Comparison of ENCODE assay signal across 8 cellular contexts in the genomic region with DNA sequence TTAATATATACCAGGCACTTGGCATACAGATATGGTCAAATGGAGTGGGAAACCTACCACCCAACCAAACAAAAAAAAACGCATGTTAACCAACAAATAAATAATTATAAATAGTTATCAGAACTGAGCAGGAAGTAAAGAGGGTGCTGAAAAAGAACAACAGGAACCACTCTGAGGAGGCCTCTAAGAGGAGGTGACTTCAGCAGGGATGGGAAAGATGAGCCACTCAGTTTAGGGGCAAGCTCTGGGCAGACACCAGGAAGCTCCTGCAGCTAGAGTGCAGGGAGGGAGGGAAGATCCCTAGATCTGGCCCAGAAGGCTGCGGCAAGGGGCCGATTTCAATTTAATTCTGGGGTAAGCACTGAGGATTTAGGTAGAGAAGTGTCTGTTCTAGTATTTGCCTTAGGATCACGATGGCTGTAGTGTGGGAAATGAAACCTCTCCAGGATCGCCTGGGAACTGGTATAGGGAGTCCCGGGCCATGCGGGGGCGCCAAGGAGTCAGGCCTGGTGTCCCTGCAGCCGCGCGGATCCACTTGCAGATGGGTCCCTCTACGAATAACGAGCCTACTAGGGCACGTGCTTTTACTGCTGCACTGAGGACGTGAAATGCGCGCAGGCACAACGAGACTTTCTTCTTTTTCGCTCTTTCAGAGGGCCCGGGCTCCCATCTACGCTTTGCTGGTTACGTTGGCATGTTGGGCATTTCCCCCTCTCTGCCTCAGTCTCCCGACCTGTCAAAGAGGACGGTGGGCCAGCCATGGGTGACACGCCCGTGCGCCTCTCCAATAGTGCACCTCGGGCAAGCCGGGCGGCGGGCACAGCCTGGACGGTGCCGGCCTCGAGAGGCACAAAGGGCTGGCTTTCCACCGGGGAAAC. TPM values are rescaled to one million over a fixed set of nuclear protein-coding genes. Genes with fewer than 3 reads are reported as not detected.
A peak's percentile ranks its signal among the peaks of the same experiment; 100 is the strongest.
DNase-seq lines count a peak whose midpoint lies in the region; ATAC-seq and FAIRE-seq lines count a peak whose summit lies in the region.

No MANE protein-coding gene starts in this region.

- H3K27ac Mint-ChIP-seq in central memory CD8-positive, alpha-beta T cell (ENCODE audit: low read depth) = peak overlapping the region; percentile 96

- peak overlapping the region; percentile 67 to 84 for H3K27ac ChIP-seq in small intestine (ENCODE audit: low read depth in 1 of 2, low read length in 1 of 2)

- ATAC-seq in central memory CD8-positive, alpha-beta T cell (replicated peaks; ENCODE audit: extremely low read depth, poor library complexity, severe bottlenecking) = peak; percentile 59

- peaks cover 9 to 21% of the 10 kb centered on the region in 2 donors for H3K4me1 ChIP-seq in small intestine (ENCODE audit: control insufficient read depth in 2 of 2, insufficient read depth in 1 of 2, low read depth in 1 of 2, low read length in 1 of 2)

- no peaks in the 10 kb centered on the region for H3K27me3 ChIP-seq in small intestine (ENCODE audit: control insufficient read depth in 2 of 2, insufficient read depth in 2 of 2, low read length in 2 of 2)

- no peak for FAIRE-seq in small intestine (lab: Jason Lieb, UNC)

- peak; percentile 93 for DNase-seq in AG20443 (ENCODE audit: low spot score)
- DNase-seq in GOT3 (lab: John Stamatoyannopoulos, UW) = peak; percentile 62
- DNase-seq in NCI-H2227 (lab: John Stamatoyannopoulos, UW; ENCODE audit: unreplicated experiment) = peak; percentile 87
- peak; percentile 18 to 42 (median 23) for DNase-seq in activated CD4-positive, CD25-positive, alpha-beta regulatory T cell (lab: John Stamatoyannopoulos, UW)
- peak; percentile 42 to 49 for DNase-seq in central memory CD8-positive, alpha-beta T cell (ENCODE audit: low spot score in 2 of 2)
- peak; percentile 93 for DNase-seq in inferior parietal cortex (ENCODE audit: extremely low spot score)
- DNase-seq in small intestine = peak; percentile 94
- DNase-seq in NCI-H187 (lab: John Stamatoyannopoulos, UW) = no peak

- H3K4me3 ChIP-seq in small intestine (ENCODE audit: low read depth in 1 of 2, low read length in 2 of 2) = peak overlapping the region; percentile 82 to 88

- no peaks in the 10 kb centered on the region for H3K36me3 ChIP-seq in small intestine (ENCODE audit: control insufficient read depth in 2 of 2, insufficient read depth in 2 of 2, low read length in 2 of 2)

- H3K27me3 Mint-ChIP-seq in central memory CD8-positive, alpha-beta T cell = no peaks in the 10 kb centered on the region

- peak overlapping the region; percentile 83 for H3K4me3 Mint-ChIP-seq in central memory CD8-positive, alpha-beta T cell

- no peaks in the 10 kb centered on the region for H3K9me3 Mint-ChIP-seq in central memory CD8-positive, alpha-beta T cell

- H3K36me3 Mint-ChIP-seq in central memory CD8-positive, alpha-beta T cell (ENCODE audit: insufficient read depth) = peaks cover 14% of the 10 kb centered on the region

- peaks cover 45% of the 10 kb centered on the region for H3K4me1 Mint-ChIP-seq in central memory CD8-positive, alpha-beta T cell

- 3% methylated on average over 34 to 35 of the region's 35 CpGs for WGBS in small intestine, 3 donors

- no peaks in the 10 kb centered on the region for H3K9me3 ChIP-seq in small intestine (ENCODE audit: control insufficient read depth, low read depth)

RNA-seq across cellular contexts. Expression of a gene that starts 1.5 kb away (rescaled TPM):
- 1 to 10 TPM; 2.4 to 8.1 (median 2.5) TPM for polyA plus RNA-seq in small intestine

Comparison
In these comparisons a context has a peak if more than half of its experiments do, and no peak if none do; other contexts are left out.
1. DNase-seq: peak in AG20443 (single experiment), GOT3 (single experiment), NCI-H2227 (single experiment), activated CD4-positive, CD25-positive, alpha-beta regulatory T cell (4 of 4), central memory CD8-positive, alpha-beta T cell (2 of 2), inferior parietal cortex (single experiment) and small intestine (single experiment); none in NCI-H187 (0 of 2).